In the genomic region with DNA sequence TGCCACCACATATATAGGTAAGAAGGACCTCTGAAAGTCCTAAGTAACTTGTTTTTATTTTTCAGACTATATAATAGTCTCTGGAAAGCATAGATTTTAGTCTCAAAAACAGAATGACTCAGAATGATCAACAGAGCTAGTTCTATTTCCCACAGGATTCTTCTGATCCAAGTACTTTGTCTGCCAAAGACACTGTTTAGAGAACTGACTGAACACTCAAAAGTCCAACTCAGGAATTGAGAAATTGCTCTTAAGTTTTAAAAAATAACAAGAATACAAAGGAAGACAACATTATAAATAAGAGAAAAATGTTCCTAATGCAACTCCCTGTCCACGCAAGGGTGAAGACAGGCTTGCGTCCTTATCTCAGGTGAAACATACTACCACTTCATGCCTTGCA, we compare ENCODE assay signal across 17 cellular contexts. TPM values are rescaled to one million over a fixed set of nuclear protein-coding genes. Genes with fewer than 3 reads are reported as not detected.
DNase-seq lines count a peak whose midpoint lies in the region; ATAC-seq, FAIRE-seq and TF ChIP-seq lines count a peak whose summit lies in the region.
"Had no signal": no experiment of that assay in that cellular context is flagged by ENCODE, and none has a peak within 500 bp of the region (broad histone marks: within the 10 kb centered on the region; RNA-seq: fewer than 3 reads in every experiment).

No MANE protein-coding gene starts in this region.

- no peaks in the 10 kb centered on the region for H3K79me2 ChIP-seq in astrocyte (ENCODE audit: insufficient read depth, low read length)

- CTCF ChIA-PET in A549 (lab: Yijun Ruan, JAX): interaction anchor here (0.6 to 1.1 kb wide), 3 partner anchors 11 to 65 kb away, joined by 3 to 6 read pairs (median 3); no protein-coding TSS in a partner anchor
- CTCF ChIA-PET in activated naive CD4-positive, alpha-beta T cell treated with anti-CD3 and anti-CD28 coated beads, Interleukin-2, amount 10 ng/mL, durations not matched to agents 7 days and 5 days (lab: Charles Lee): no interaction called here

- H3K27ac ChIP-seq in A549: peak overlapping the region; percentile 33 to 42; a peak in 2 of 6 replicates
- no peak overlapping the region for H3K27ac ChIP-seq in astrocyte (ENCODE audit: low read depth, low read length)
- H3K27ac ChIP-seq in heart left ventricle: peak overlapping the region in 9 of 12 donors; percentile 13 to 65 (median 60)
- H3K27ac ChIP-seq in gastrocnemius medialis: peak overlapping the region in 2 of 4 donors; percentile 42 to 61

- TF ChIP-seq RAD21 in A549 (conservative IDR thresholded peaks at IDR 0.05 in 1 of 2, IDR thresholded peaks at IDR 0.05 in 1 of 2): no peak

- no peak for TF ChIP-seq POLR2A in A549 (IDR thresholded peaks at IDR 0.05; ENCODE audit: low read length)
- no peak for TF ChIP-seq POLR2A in heart left ventricle (IDR thresholded peaks at IDR 0.05)
- TF ChIP-seq POLR2A in gastrocnemius medialis (IDR thresholded peaks at IDR 0.05): no peak

- no peaks in the 10 kb centered on the region for H3K27me3 Mint-ChIP-seq in astrocyte (ENCODE audit: low read depth, unreplicated experiment)
- peaks cover 4% of the 10 kb centered on the region for H3K27me3 Mint-ChIP-seq in activated naive CD4-positive, alpha-beta T cell treated with anti-CD3 and anti-CD28 coated beads, Interleukin-2, amount 10 ng/mL, durations not matched to agents 7 days and 5 days

- H3K4me3 ChIP-seq in A549: no peak overlapping the region
- H3K4me3 ChIP-seq in astrocyte (ENCODE audit: insufficient read depth, low read depth, low read length): no peak overlapping the region
- no peak overlapping the region for H3K4me3 ChIP-seq in heart left ventricle
- no peak overlapping the region for H3K4me3 ChIP-seq in gastrocnemius medialis
- H3K4me3 ChIP-seq: esophagus muscularis mucosa, upper lobe of left lung had no signal

- 85% methylated on average over 2 of the region's 2 CpGs for WGBS in A549 (ENCODE audit: missing lambda C conversion rate)
- 70 to 89% (median 77%) methylated on average over 2 of the region's 2 CpGs for WGBS in heart left ventricle, 4 donors

- H3K36me3 ChIP-seq in astrocyte (ENCODE audit: insufficient read depth, low read length): no peaks in the 10 kb centered on the region
- peaks cover 0 to 32% (median 18%) of the 10 kb centered on the region in 9 donors for H3K36me3 ChIP-seq in heart left ventricle
- no peaks in the 10 kb centered on the region for H3K36me3 ChIP-seq in gastrocnemius medialis

- peak overlapping the region; percentile 29 for H3K27ac Mint-ChIP-seq in astrocyte (ENCODE audit: unreplicated experiment)
- H3K27ac Mint-ChIP-seq in activated naive CD4-positive, alpha-beta T cell treated with anti-CD3 and anti-CD28 coated beads, Interleukin-2, amount 10 ng/mL, durations not matched to agents 7 days and 5 days: no peak overlapping the region
- H3K27ac Mint-ChIP-seq: activated T-cell treated with anti-CD3 and anti-CD28 coated beads, Interleukin-2, amount 50 U/mL, for 72 hours; dendritic cell treated with granulocyte-macrophage colony-stimulating factor and Interleukin-4, amounts not matched to agents 40 ng/mL and 50 ng/mL, for 4 days had no signal

- DNase-seq in A549 (ENCODE audit: low read depth in 1 of 2, low spot score in 1 of 2) (no peak), astrocyte (ENCODE audit: low read depth) (no peak), heart left ventricle (no peak), gastrocnemius medialis (no peak), NCI-H1105 treated with DMSO at 0.1 percent for 48 hours (lab: John Stamatoyannopoulos, UW) (no peak)
- no peak for DNase-seq in activated naive CD4-positive, alpha-beta T cell treated with anti-CD3 and anti-CD28 coated beads, Interleukin-2, amount 10 ng/mL, durations not matched to agents 7 days and 5 days
- no peak for DNase-seq in activated naive CD4-positive, alpha-beta T cell treated with Interleukin-2 at 50 U/mL for 16 hours
- DNase-seq: activated CD4-positive, alpha-beta T cell treated with anti-CD3 and anti-CD28 coated beads, Interleukin-2, amount 50 U/mL, for 1 hour; activated T-cell treated with anti-CD3 and anti-CD28 coated beads, Interleukin-2, amount 50 U/mL, for 72 hours; amniotic stem cell; NK-92 treated with Interleukin-12 subunit alpha and Interleukin-12 subunit beta, amount 100 ng/mL, for 24 hours; SHP77 treated with DMSO at 0.1 percent for 48 hours; T-helper 9 cell; upper lobe of left lung had no signal

- H3K4me3 Mint-ChIP-seq in astrocyte (ENCODE audit: unreplicated experiment): no peak overlapping the region
- no peak overlapping the region for H3K4me3 Mint-ChIP-seq in activated naive CD4-positive, alpha-beta T cell treated with anti-CD3 and anti-CD28 coated beads, Interleukin-2, amount 10 ng/mL, durations not matched to agents 7 days and 5 days
- H3K4me3 Mint-ChIP-seq: activated T-cell treated with anti-CD3 and anti-CD28 coated beads, Interleukin-2, amount 50 U/mL, for 72 hours; dendritic cell treated with granulocyte-macrophage colony-stimulating factor and Interleukin-4, amounts not matched to agents 40 ng/mL and 50 ng/mL, for 4 days had no signal

- H3K9ac ChIP-seq in astrocyte (ENCODE audit: low read length): no peak overlapping the region

- H3K9me3 ChIP-seq in A549 (no peaks in the 10 kb centered on the region), astrocyte (ENCODE audit: insufficient read depth, low read depth, low read length) (no peaks in the 10 kb centered on the region), heart left ventricle (peaks cover 0 to 3% (median 0%) of the 10 kb centered on the region in 12 donors), gastrocnemius medialis (no peaks in the 10 kb centered on the region)
- H3K9me3 ChIP-seq: esophagus muscularis mucosa, upper lobe of left lung had no signal

- POLR2A ChIA-PET in A549 (lab: Yijun Ruan, JAX): no interaction called here

- no peak for ATAC-seq in A549
- peak in 2 of 4 donors; percentile 31 to 43 for ATAC-seq in heart left ventricle
- peak; percentile 59 to 68 for ATAC-seq in gastrocnemius medialis
- ATAC-seq in HG03442 (IDR thresholded peaks at IDR 0.05; ENCODE audit: unreplicated experiment): no peak
- ATAC-seq: activated T-cell treated with anti-CD3 and anti-CD28 coated beads, Interleukin-2, amount 50 U/mL, for 72 hours had no signal

- H3K4me1 Mint-ChIP-seq in astrocyte (ENCODE audit: low read depth, unreplicated experiment): peaks cover 16% of the 10 kb centered on the region
- peaks cover 5% of the 10 kb centered on the region for H3K4me1 Mint-ChIP-seq in activated naive CD4-positive, alpha-beta T cell treated with anti-CD3 and anti-CD28 coated beads, Interleukin-2, amount 10 ng/mL, durations not matched to agents 7 days and 5 days

- peaks cover 19% of the 10 kb centered on the region for H3K4me1 ChIP-seq in A549
- H3K4me1 ChIP-seq in astrocyte (ENCODE audit: insufficient read depth, low read length): no peaks in the 10 kb centered on the region
- H3K4me1 ChIP-seq in heart left ventricle: peaks cover 0 to 34% (median 6%) of the 10 kb centered on the region in 12 donors
- H3K4me1 ChIP-seq in gastrocnemius medialis: no peaks in the 10 kb centered on the region

- FAIRE-seq in A549 (lab: Jason Lieb, UNC) (no peak), astrocyte (lab: Jason Lieb, UNC) (no peak)

- H3K4me2 ChIP-seq in A549 (peak overlapping the region; percentile 33), astrocyte (ENCODE audit: low read length) (no peak overlapping the region)

- H2AFZ ChIP-seq in astrocyte (ENCODE audit: low read depth, low read length): no peak overlapping the region

- intact Hi-C loops in heart left ventricle (cut with DNase I): no loop called here
- intact Hi-C loops in gastrocnemius medialis (cut with DNase I; ENCODE audit: low total_unique reads): no loop called here

- H3K36me3 Mint-ChIP-seq in astrocyte (ENCODE audit: low read depth, unreplicated experiment): peaks cover 35% of the 10 kb centered on the region
- no peaks in the 10 kb centered on the region for H3K36me3 Mint-ChIP-seq in activated naive CD4-positive, alpha-beta T cell treated with anti-CD3 and anti-CD28 coated beads, Interleukin-2, amount 10 ng/mL, durations not matched to agents 7 days and 5 days

- TF ChIP-seq CTCF in A549 (IDR thresholded peaks at IDR 0.05) (no peak), astrocyte (IDR thresholded peaks at IDR 0.05; ENCODE audit: insufficient read depth, low read depth, low read length) (no peak), heart left ventricle (IDR thresholded peaks at IDR 0.05) (no peak), gastrocnemius medialis (IDR thresholded peaks at IDR 0.05 in 4 of 5, conservative IDR thresholded peaks at IDR 0.05 in 1 of 5) (no peak)

- peaks cover 2% of the 10 kb centered on the region for H3K9me3 Mint-ChIP-seq in astrocyte (ENCODE audit: unreplicated experiment)
- no peaks in the 10 kb centered on the region for H3K9me3 Mint-ChIP-seq in activated naive CD4-positive, alpha-beta T cell treated with anti-CD3 and anti-CD28 coated beads, Interleukin-2, amount 10 ng/mL, durations not matched to agents 7 days and 5 days
- H3K9me3 Mint-ChIP-seq: activated T-cell treated with anti-CD3 and anti-CD28 coated beads, Interleukin-2, amount 50 U/mL, for 72 hours; dendritic cell treated with granulocyte-macrophage colony-stimulating factor and Interleukin-4, amounts not matched to agents 40 ng/mL and 50 ng/mL, for 4 days had no signal

- TF ChIP-seq EP300 in A549 (IDR thresholded peaks at IDR 0.05): no peak

- H4K20me1 ChIP-seq in astrocyte (ENCODE audit: insufficient read depth, low read length): peaks cover 8% of the 10 kb centered on the region

- H3K27me3 ChIP-seq in astrocyte (ENCODE audit: insufficient read depth, low read length) (no peaks in the 10 kb centered on the region), heart left ventricle (no peaks in the 10 kb centered on the region), gastrocnemius medialis (no peaks in the 10 kb centered on the region)
- H3K27me3 ChIP-seq: esophagus muscularis mucosa, upper lobe of left lung had no signal

- in situ Hi-C loops in gastrocnemius medialis (cut with MboI; ENCODE audit: low sequenced_read_pairs in 4 of 4): loop anchor here (5.0 to 10.0 kb wide), 2 partner anchors 63 to 65 kb away; no protein-coding TSS in a partner anchor

TF ChIP-seq in A549, 52 proteins besides CTCF, POLR2A, EP300 and RAD21:
- no peak for TF ChIP-seq CHD2 (IDR thresholded peaks at IDR 0.05; ENCODE audit: low read length, partially characterized antibody)
- TF ChIP-seq RFX5 (IDR thresholded peaks at IDR 0.05): no peak

RNA-seq across cellular contexts. Expression of a gene that starts 29.0 kb away (rescaled TPM):
- 106 and 136 TPM in 2 replicates for polyA plus RNA-seq in A549 (2011; rRNA removed)
- 65.2 and 65.4 TPM in 2 replicates for polyA plus RNA-seq in A549 (2012; cell fraction: cytosol; rRNA removed)
- 140 TPM in 2 replicates for polyA plus RNA-seq in A549 (2012; cell fraction: nucleus; rRNA removed)
- polyA plus RNA-seq in A549 (2017; fragmentation: RNase III; extraction: RNeasy Plus Mini Kit Qiagen cat#74134 plus additional on column Dnase treatment): 59.6 to 70.4 TPM (median 66.2 TPM) in 3 replicates
- polyA minus RNA-seq in A549 (2011; rRNA and poly(A)+ RNA removed): 65.5 and 79.0 TPM in 2 replicates
- total RNA-seq in astrocyte: 232 and 278 TPM in 2 replicates
- total RNA-seq in heart left ventricle: 100 to 1,000 TPM in 8 of 9 donors, 10 to 100 TPM in 1; 92.7 to 327 (median 114) TPM
- 100 to 1,000 TPM in 1 of 2 donors, 10 to 100 TPM in 1; 78.8 to 106 TPM for polyA plus RNA-seq in heart left ventricle
- 10 to 100 TPM; 53.5 to 78.5 (median 62.8) TPM for total RNA-seq in gastrocnemius medialis

Comparison
In these comparisons a context has a peak if more than half of its experiments do, and no peak if none do; other contexts are left out.
1. ATAC-seq: peak in gastrocnemius medialis (2 of 2); none in A549 (0 of 2) and HG03442 (single experiment).